31 cellular contexts compared by ENCODE assay signal in the genomic region with DNA sequence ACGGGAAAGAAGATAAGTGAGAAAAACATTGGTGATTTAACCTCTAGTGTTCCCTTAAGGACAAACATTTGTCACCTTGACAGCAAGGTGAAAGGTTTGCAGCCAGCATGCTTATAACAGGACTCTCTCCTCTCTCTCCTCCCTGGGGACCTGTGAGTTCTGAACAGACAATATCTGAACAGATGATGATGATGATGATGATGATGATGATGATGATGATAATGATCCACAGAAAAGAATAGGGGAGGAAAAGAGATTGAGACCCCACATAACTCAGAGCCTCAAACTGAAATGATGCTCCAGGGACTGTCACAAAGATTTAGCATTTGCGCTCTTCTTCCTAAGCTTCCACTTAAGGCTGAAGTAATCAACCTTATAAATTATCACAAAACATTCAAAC.
"Had no signal": no experiment of that assay in that cellular context is flagged by ENCODE, and none has a peak within 500 bp of the region (broad histone marks: within the 10 kb centered on the region; RNA-seq: fewer than 3 reads in every experiment).

No MANE protein-coding gene starts in this region.

- H3K9me3 Mint-ChIP-seq: naive thymus-derived CD8-positive, alpha-beta T cell; natural killer cell treated with Interleukin-12 subunit alpha and Interleukin-12 subunit beta and Interleukin-15 and Interleukin-18, amount 100 ng/mL, for 72 hours; neural progenitor cell; stimulated activated memory B cell treated with anti-CD40 and anti-IgM and Interleukin-4, amounts not matched to agents 10 μg/mL and 1 μg/mL and 100 μg/mL, for 72 hours; stimulated activated naive CD8-positive, alpha-beta T cell treated with anti-CD3 and anti-CD28 coated beads, Interleukin-15, amount 100 ng/mL, for 72 hours; type B pancreatic cell had no signal

- H3K27ac Mint-ChIP-seq: naive thymus-derived CD8-positive, alpha-beta T cell; natural killer cell treated with Interleukin-12 subunit alpha and Interleukin-12 subunit beta and Interleukin-15 and Interleukin-18, amount 100 ng/mL, for 72 hours; neural progenitor cell; progenitor cell of endocrine pancreas; stimulated activated memory B cell treated with anti-CD40 and anti-IgM and Interleukin-4, amounts not matched to agents 10 μg/mL and 1 μg/mL and 100 μg/mL, for 72 hours; stimulated activated naive CD8-positive, alpha-beta T cell treated with anti-CD3 and anti-CD28 coated beads, Interleukin-15, amount 100 ng/mL, for 72 hours; type B pancreatic cell had no signal

- H2AFZ ChIP-seq: neural progenitor cell, parathyroid adenoma had no signal

- H3K27ac ChIP-seq: neural progenitor cell, ovary, parathyroid adenoma, psoas muscle, skin epidermis, spleen, suprapubic skin, testis, tibial artery, transverse colon, upper lobe of right lung, uterus had no signal

- H3K9me3 ChIP-seq: ovary, psoas muscle, spleen, suprapubic skin, testis, tibial artery, transverse colon, upper lobe of right lung, uterus had no signal

- H3K4me1 ChIP-seq: neural progenitor cell, parathyroid adenoma, psoas muscle, spleen, suprapubic skin, testis, transverse colon, upper lobe of right lung, uterus had no signal

- H3K4me1 Mint-ChIP-seq: neural progenitor cell; stimulated activated memory B cell treated with anti-CD40 and anti-IgM and Interleukin-4, amounts not matched to agents 10 μg/mL and 1 μg/mL and 100 μg/mL, for 72 hours; stimulated activated naive CD8-positive, alpha-beta T cell treated with anti-CD3 and anti-CD28 coated beads, Interleukin-15, amount 100 ng/mL, for 72 hours had no signal

- H3K79me2 ChIP-seq: parathyroid adenoma had no signal

- H3K36me3 Mint-ChIP-seq: natural killer cell treated with Interleukin-12 subunit alpha and Interleukin-12 subunit beta and Interleukin-15 and Interleukin-18, amount 100 ng/mL, for 72 hours; neural progenitor cell; type B pancreatic cell had no signal

- H3K27me3 Mint-ChIP-seq: naive thymus-derived CD8-positive, alpha-beta T cell; natural killer cell treated with Interleukin-12 subunit alpha and Interleukin-12 subunit beta and Interleukin-15 and Interleukin-18, amount 100 ng/mL, for 72 hours; stimulated activated memory B cell treated with anti-CD40 and anti-IgM and Interleukin-4, amounts not matched to agents 10 μg/mL and 1 μg/mL and 100 μg/mL, for 72 hours; stimulated activated naive CD8-positive, alpha-beta T cell treated with anti-CD3 and anti-CD28 coated beads, Interleukin-15, amount 100 ng/mL, for 72 hours; type B pancreatic cell had no signal

- ATAC-seq: naive thymus-derived CD8-positive, alpha-beta T cell; natural killer cell treated with Interleukin-12 subunit alpha and Interleukin-12 subunit beta and Interleukin-15 and Interleukin-18, amount 100 ng/mL, for 72 hours; psoas muscle; right cardiac atrium; sciatic nerve; stimulated activated memory B cell treated with anti-CD40 and anti-IgM and Interleukin-4, amounts not matched to agents 10 μg/mL and 1 μg/mL and 100 μg/mL, for 72 hours; stimulated activated naive CD8-positive, alpha-beta T cell treated with anti-CD3 and anti-CD28 coated beads, Interleukin-15, amount 100 ng/mL, for 72 hours; stimulated activated naive CD8-positive, alpha-beta T cell treated with anti-CD3 and anti-CD28 coated beads, Interleukin-15, Interleukin-2, amounts not matched to agents 100 U/mL and 50 U/mL, for 24 hours; upper lobe of right lung had no signal

- DNase-seq: naive thymus-derived CD8-positive, alpha-beta T cell; occipital lobe; ovary; posterior cingulate gyrus; psoas muscle; right cardiac atrium; spleen; stimulated activated CD4-positive, alpha-beta T cell treated with anti-CD3 and anti-CD28 coated beads, Interleukin-12 subunit alpha, Interleukin-12 subunit beta, amount 100 ng/mL, for 4 hours; stimulated activated CD4-positive, alpha-beta T cell treated with anti-CD3 and anti-CD28 coated beads, Interleukin-1b, Interleukin-23, amount 100 ng/mL, for 48 hours; stimulated activated CD4-positive, alpha-beta T cell treated with anti-CD3 and anti-CD28 coated beads, Interleukin-4, amount 100 ng/mL, for 1 hour; stimulated activated CD4-positive, alpha-beta T cell treated with anti-CD3 and anti-CD28 coated beads, Interleukin-4, amount 100 ng/mL, for 4 hours; stimulated activated CD8-positive, alpha-beta memory T cell treated with anti-CD3 and anti-CD28 coated beads, Interleukin-4, amount 100 ng/mL, for 48 hours; stimulated activated naive CD4-positive, alpha-beta T cell; stimulated activated naive CD8-positive, alpha-beta T cell treated with anti-CD3 and anti-CD28 coated beads, Interleukin-15, amount 100 ng/mL, for 72 hours; stimulated activated naive CD8-positive, alpha-beta T cell treated with anti-CD3 and anti-CD28 coated beads, Interleukin-15, Interleukin-2, amounts not matched to agents 100 U/mL and 50 U/mL, for 24 hours; substantia nigra; testis; tibial artery; transverse colon; upper lobe of right lung; uterus had no signal

- H3K4me2 ChIP-seq: neural progenitor cell, smooth muscle cell had no signal

- H3K4me3 Mint-ChIP-seq: naive thymus-derived CD8-positive, alpha-beta T cell; natural killer cell treated with Interleukin-12 subunit alpha and Interleukin-12 subunit beta and Interleukin-15 and Interleukin-18, amount 100 ng/mL, for 72 hours; neural progenitor cell; stimulated activated memory B cell treated with anti-CD40 and anti-IgM and Interleukin-4, amounts not matched to agents 10 μg/mL and 1 μg/mL and 100 μg/mL, for 72 hours; stimulated activated naive CD8-positive, alpha-beta T cell treated with anti-CD3 and anti-CD28 coated beads, Interleukin-15, amount 100 ng/mL, for 72 hours; type B pancreatic cell had no signal

- H3K36me3 ChIP-seq: neural progenitor cell, ovary, spleen, suprapubic skin, tibial artery, transverse colon, upper lobe of right lung, uterus had no signal

- H3K4me3 ChIP-seq: neural progenitor cell, ovary, psoas muscle, skin epidermis, smooth muscle cell, spleen, suprapubic skin, testis, tibial artery, transverse colon, upper lobe of right lung, uterus had no signal

- H3K27me3 ChIP-seq: neural progenitor cell, ovary, spleen, suprapubic skin, testis, tibial artery, transverse colon, upper lobe of right lung, uterus had no signal
